1 cellular context compared by ENCODE assay signal in genomic region chr1:36155560-36156328, GRCh38.
TF ChIP-seq lines count a peak whose summit lies in the region.

MAP7D1 (plus strand) TSS chr1:36156160; CDS start chr1:36156418, 258 bp downstream.

TF ChIP-seq in K562, 482 proteins besides CTCF, POLR2A, EP300 and RAD21 (continued from another document and continues in another):
- TF ChIP-seq SFPQ (IDR thresholded peaks at IDR 0.05; ENCODE audit: low read depth, low read length) (no peak), PTTG1 (tag; IDR thresholded peaks at IDR 0.05; ENCODE audit: low read depth) (no peak), ZFX (CRISPR knock-in tag; IDR thresholded peaks at IDR 0.05) (peak; percentile 84), FOXJ3 (CRISPR knock-in tag; IDR thresholded peaks at IDR 0.05) (no peak), MAFG (tag; conservative IDR thresholded peaks at IDR 0.05) (no peak), ZNF280B (CRISPR knock-in tag; IDR thresholded peaks at IDR 0.05) (no peak), ZNF282 (CRISPR knock-in tag; IDR thresholded peaks at IDR 0.05) (no peak), ETV5 (CRISPR knock-in tag; IDR thresholded peaks at IDR 0.05; ENCODE audit: low read depth) (no peak), TAF1 (IDR thresholded peaks at IDR 0.05; ENCODE audit: control insufficient read depth, extremely low read depth, insufficient read depth, low read length, severe bottlenecking) (peak; percentile 68), ATF6 (CRISPR knock-in tag; IDR thresholded peaks at IDR 0.05) (no peak), NR2C2 (CRISPR knock-in tag; IDR thresholded peaks at IDR 0.05) (no peak), NR2C2 (tag; IDR thresholded peaks at IDR 0.05) (peak; percentile 61), E2F5 (CRISPR knock-in tag; IDR thresholded peaks at IDR 0.05) (no peak), SMC3 (conservative IDR thresholded peaks at IDR 0.05; ENCODE audit: insufficient read depth, low read depth, low read length) (no peak), SP1 (CRISPR knock-in tag; IDR thresholded peaks at IDR 0.05) (no peak), MAFK (IDR thresholded peaks at IDR 0.05; ENCODE audit: low read length) (no peak), HNRNPLL (IDR thresholded peaks at IDR 0.05; ENCODE audit: low read depth, low read length, poor library complexity, severe bottlenecking) (peak; percentile 38), EWSR1 (IDR thresholded peaks at IDR 0.05; ENCODE audit: borderline replicate concordance, low read depth, partially characterized antibody) (no peak), GATAD2A (IDR thresholded peaks at IDR 0.05) (peak; percentile 95), EGR1 (conservative IDR thresholded peaks at IDR 0.05) (no peak), KLF10 (CRISPR knock-in tag; IDR thresholded peaks at IDR 0.05) (no peak), ZNF277 (CRISPR knock-in tag; IDR thresholded peaks at IDR 0.05; ENCODE audit: borderline replicate concordance) (no peak), PCBP2 (IDR thresholded peaks at IDR 0.05; ENCODE audit: low read depth, low read length, poor library complexity, severe bottlenecking) (no peak), BCOR (IDR thresholded peaks at IDR 0.05) (no peak), POLR2G (IDR thresholded peaks at IDR 0.05; ENCODE audit: low read depth, low read length) (peak; percentile 90), MIER1 (IDR thresholded peaks at IDR 0.05; ENCODE audit: low read depth) (no peak), CCNT2 (IDR thresholded peaks at IDR 0.05; ENCODE audit: borderline replicate concordance, extremely low read depth, insufficient read length, low read depth, low read length) (no peak), ZNF41 (CRISPR knock-in tag; conservative IDR thresholded peaks at IDR 0.05) (no peak), IFI16 (CRISPR knock-in tag; IDR thresholded peaks at IDR 0.05) (no peak), CUX1 (CRISPR knock-in tag; IDR thresholded peaks at IDR 0.05) (no peak), SIX5 (IDR thresholded peaks at IDR 0.05; ENCODE audit: borderline replicate concordance in 1 of 2, insufficient read depth in 1 of 2, low read depth in 1 of 2, low read length in 2 of 2) (no peak; a peak in 1 of 4 replicates), SMARCB1 (IDR thresholded peaks at IDR 0.05; ENCODE audit: insufficient read length, low read depth) (peak; percentile 57), NELFE (IDR thresholded peaks at IDR 0.05; ENCODE audit: insufficient read depth, insufficient read length) (no peak), ZEB2 (IDR thresholded peaks at IDR 0.05) (no peak), ZNF263 (CRISPR knock-in tag; IDR thresholded peaks at IDR 0.05; ENCODE audit: borderline replicate concordance) (peak; percentile 94), ZNF76 (CRISPR knock-in tag; IDR thresholded peaks at IDR 0.05; ENCODE audit: borderline replicate concordance) (no peak), BCLAF1 (IDR thresholded peaks at IDR 0.05; ENCODE audit: borderline replicate concordance in 1 of 2, control insufficient read depth in 1 of 2, low read depth in 2 of 2, low read length in 1 of 2) (no peak), ZFP36 (IDR thresholded peaks at IDR 0.05; ENCODE audit: low read depth, low read length, partially characterized antibody) (no peak), NR1H2 (CRISPR knock-in tag; IDR thresholded peaks at IDR 0.05) (no peak), HDAC6 (IDR thresholded peaks at IDR 0.05; ENCODE audit: low read depth, low read length) (0 out of 2 replicates have a peak, but pooled peaks have one; percentile 8), ELK1 (CRISPR knock-in tag; IDR thresholded peaks at IDR 0.05) (no peak), ASH1L (IDR thresholded peaks at IDR 0.05; ENCODE audit: borderline replicate concordance, low read depth, partially characterized antibody) (no peak), TCF7 (IDR thresholded peaks at IDR 0.05; ENCODE audit: borderline replicate concordance) (no peak), BRD9 (IDR thresholded peaks at IDR 0.05; ENCODE audit: low read depth, partially characterized antibody) (no peak), MBD2 (IDR thresholded peaks at IDR 0.05; ENCODE audit: borderline replicate concordance, low read depth) (peak; percentile 73), CREB3 (tag; conservative IDR thresholded peaks at IDR 0.05; ENCODE audit: low read depth) (no peak), ZNF311 (CRISPR knock-in tag; IDR thresholded peaks at IDR 0.05) (no peak), TOE1 (IDR thresholded peaks at IDR 0.05; ENCODE audit: borderline replicate concordance) (peak; percentile 39; the same call in 1 of the 2 replicates), TOE1 (CRISPR knock-in tag; IDR thresholded peaks at IDR 0.05; ENCODE audit: borderline replicate concordance, low read depth) (no peak), GABPA (tag; conservative IDR thresholded peaks at IDR 0.05; ENCODE audit: low read depth) (no peak), PURB (CRISPR knock-in tag; IDR thresholded peaks at IDR 0.05; ENCODE audit: low read depth) (no peak), ZNF583 (CRISPR knock-in tag; IDR thresholded peaks at IDR 0.05) (0 out of 2 replicates have a peak, but pooled peaks have one; percentile 20)
